Comparison of ENCODE assay signal across 30 cellular contexts in the genomic region with DNA sequence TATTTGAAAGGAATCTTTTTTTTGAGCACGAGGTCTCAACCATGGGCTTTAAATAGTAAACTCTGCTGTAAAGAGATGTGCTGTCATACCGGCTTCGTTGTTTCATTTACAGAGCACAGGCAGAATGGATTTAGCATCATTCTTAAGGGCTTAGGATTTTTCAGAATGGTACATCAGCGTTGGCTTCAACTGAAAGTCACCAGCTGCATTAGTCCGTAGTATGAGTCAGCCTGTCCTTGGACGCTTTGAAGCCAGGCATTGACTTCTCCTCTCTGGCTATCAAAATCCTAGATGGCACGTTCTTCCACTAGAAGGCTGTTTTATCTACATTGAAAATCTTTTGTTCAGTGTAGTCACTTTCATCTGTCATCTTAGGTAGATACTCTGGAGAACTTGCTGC.
"Had no signal": no experiment of that assay in that cellular context is flagged by ENCODE, and none has a peak within 500 bp of the region (broad histone marks: within the 10 kb centered on the region; RNA-seq: fewer than 3 reads in every experiment).

No MANE protein-coding gene starts in this region.

- H3K4me1 ChIP-seq: parathyroid adenoma, psoas muscle, right lobe of liver, sigmoid colon, suprapubic skin, testis, tibial artery, transverse colon, upper lobe of right lung, uterus had no signal

- H3K27ac ChIP-seq: neutrophil, ovary, parathyroid adenoma, psoas muscle, right lobe of liver, sigmoid colon, skin epidermis, suprapubic skin, testis, tibial artery, transverse colon, upper lobe of right lung, uterus had no signal

- ATAC-seq: naive thymus-derived CD8-positive, alpha-beta T cell; natural killer cell treated with Interleukin-12 subunit alpha and Interleukin-12 subunit beta and Interleukin-15 and Interleukin-18, amount 100 ng/mL, for 72 hours; psoas muscle; right cardiac atrium; right lobe of liver; stimulated activated memory B cell treated with anti-CD40 and anti-IgM and Interleukin-4, amounts not matched to agents 10 μg/mL and 1 μg/mL and 100 μg/mL, for 72 hours; stimulated activated naive CD8-positive, alpha-beta T cell treated with anti-CD3 and anti-CD28 coated beads, Interleukin-15, amount 100 ng/mL, for 72 hours; stimulated activated naive CD8-positive, alpha-beta T cell treated with anti-CD3 and anti-CD28 coated beads, Interleukin-15, Interleukin-2, amounts not matched to agents 100 U/mL and 50 U/mL, for 24 hours; upper lobe of right lung had no signal

- DNase-seq: naive B cell; naive thymus-derived CD8-positive, alpha-beta T cell; nephron progenitor cell; nucleus accumbens; ovary; posterior cingulate gyrus; psoas muscle; right cardiac atrium; right lobe of liver; sigmoid colon; stimulated activated CD4-positive, alpha-beta T cell treated with anti-CD3 and anti-CD28 coated beads, Interleukin-15, amount 100 ng/mL, for 24 hours; stimulated activated CD4-positive, alpha-beta T cell treated with anti-CD3 and anti-CD28 coated beads, Interleukin-2, amount 100 ng/mL, for 24 hours; stimulated activated CD4-positive, alpha-beta T cell treated with anti-CD3 and anti-CD28 coated beads, Interleukin-2, amount 100 ng/mL, for 48 hours; stimulated activated CD4-positive, alpha-beta T cell treated with anti-CD3 and anti-CD28 coated beads, Interleukin-4, amount 100 ng/mL, for 4 hours; stimulated activated CD8-positive, alpha-beta memory T cell treated with anti-CD3 and anti-CD28 coated beads, Interleukin-4, amount 100 ng/mL, for 48 hours; stimulated activated naive CD4-positive, alpha-beta T cell; stimulated activated naive CD8-positive, alpha-beta T cell treated with anti-CD3 and anti-CD28 coated beads, Interleukin-15, amount 100 ng/mL, for 72 hours; stimulated activated naive CD8-positive, alpha-beta T cell treated with anti-CD3 and anti-CD28 coated beads, Interleukin-15, Interleukin-2, amounts not matched to agents 100 U/mL and 50 U/mL, for 24 hours; substantia nigra; testis; tibial artery; transverse colon; upper lobe of right lung; uterus had no signal

- H3K27me3 ChIP-seq: neutrophil, ovary, right lobe of liver, sigmoid colon, suprapubic skin, testis, tibial artery, transverse colon, upper lobe of right lung, uterus had no signal

- H3K9ac ChIP-seq: parathyroid adenoma had no signal

- H2AFZ ChIP-seq: parathyroid adenoma had no signal

- H3K79me2 ChIP-seq: parathyroid adenoma had no signal

- H3K4me3 ChIP-seq: ovary, psoas muscle, right lobe of liver, sigmoid colon, skin epidermis, suprapubic skin, testis, tibial artery, transverse colon, upper lobe of right lung, uterus had no signal

- H3K36me3 ChIP-seq: neutrophil, ovary, right lobe of liver, sigmoid colon, suprapubic skin, tibial artery, transverse colon, upper lobe of right lung, uterus had no signal

- H3K9me3 ChIP-seq: neutrophil, ovary, psoas muscle, right lobe of liver, testis, transverse colon, upper lobe of right lung, uterus had no signal
